Comparison of ENCODE assay signal across 18 cellular contexts in genomic region chr11:16011396-16011795, GRCh38.
"Had no signal": no experiment of that assay in that cellular context is flagged by ENCODE, and none has a peak within 500 bp of the region (broad histone marks: within the 10 kb centered on the region; RNA-seq: fewer than 3 reads in every experiment).

No MANE protein-coding gene starts in this region.

- H3K9me3 Mint-ChIP-seq: activated naive CD4-positive, alpha-beta T cell treated with anti-CD3 and anti-CD28 coated beads, Interleukin-2, amount 50 U/mL, for 24 hours; activated T-cell treated with anti-CD3 and anti-CD28 coated beads, Interleukin-2, amount 50 U/mL, for 72 hours; mesothelial cell of epicardium had no signal

- DNase-seq: activated CD4-positive, alpha-beta T cell treated with anti-CD3 and anti-CD28 coated beads, Interleukin-2, amount 50 U/mL, for 1 hour; activated CD4-positive, CD25-positive, alpha-beta regulatory T cell treated with anti-CD3 and anti-CD28 coated beads, Interleukin-2, amount 50 U/mL, for 72 hours; activated CD8-positive, alpha-beta memory T cell treated with anti-CD3 and anti-CD28 coated beads, Interleukin-2, amount 50 U/mL, for 48 hours; activated effector memory CD4-positive, alpha-beta T cell treated with anti-CD3 and anti-CD28 coated beads, Interleukin-2, amount 50 U/mL, for 16 hours; activated T-cell treated with anti-CD3 and anti-CD28 coated beads, Interleukin-2, amount 50 U/mL, for 72 hours; dermis blood vessel endothelial cell; effector memory CD4-positive, alpha-beta T cell; esophagus squamous epithelium; islet precursor cell; lower lobe of right lung; right lobe of liver; spleen; stimulated activated naive B cell treated with anti-CD40 and anti-IgM and Interleukin-4, amounts not matched to agents 10 μg/mL and 1 μg/mL and 100 μg/mL, for 72 hours; T1000 had no signal

- H3K27ac Mint-ChIP-seq: activated naive CD4-positive, alpha-beta T cell treated with anti-CD3 and anti-CD28 coated beads, Interleukin-2, amount 50 U/mL, for 24 hours; activated T-cell treated with anti-CD3 and anti-CD28 coated beads, Interleukin-2, amount 50 U/mL, for 72 hours; mesothelial cell of epicardium; stimulated activated naive B cell treated with anti-CD40 and anti-IgM and Interleukin-4, amounts not matched to agents 10 μg/mL and 1 μg/mL and 100 μg/mL, for 72 hours had no signal

- H3K27me3 Mint-ChIP-seq: stimulated activated naive B cell treated with anti-CD40 and anti-IgM and Interleukin-4, amounts not matched to agents 10 μg/mL and 1 μg/mL and 100 μg/mL, for 72 hours had no signal

- H3K4me3 Mint-ChIP-seq: activated naive CD4-positive, alpha-beta T cell treated with anti-CD3 and anti-CD28 coated beads, Interleukin-2, amount 50 U/mL, for 24 hours; activated T-cell treated with anti-CD3 and anti-CD28 coated beads, Interleukin-2, amount 50 U/mL, for 72 hours; mesothelial cell of epicardium; stimulated activated naive B cell treated with anti-CD40 and anti-IgM and Interleukin-4, amounts not matched to agents 10 μg/mL and 1 μg/mL and 100 μg/mL, for 72 hours had no signal

- H3K27ac ChIP-seq: esophagus squamous epithelium, hepatocyte, lower lobe of right lung, prostate gland, right lobe of liver, spleen had no signal

- ATAC-seq: activated T-cell treated with anti-CD3 and anti-CD28 coated beads, Interleukin-2, amount 50 U/mL, for 72 hours; lower lobe of right lung; stimulated activated naive B cell treated with anti-CD40 and anti-IgM and Interleukin-4, amounts not matched to agents 10 μg/mL and 1 μg/mL and 100 μg/mL, for 72 hours had no signal

- H3K4me3 ChIP-seq: esophagus squamous epithelium, hepatocyte, lower lobe of right lung, prostate gland, right lobe of liver, spleen had no signal

- H3K4me1 ChIP-seq: esophagus squamous epithelium, lower lobe of right lung, prostate gland, right lobe of liver had no signal

- H3K36me3 ChIP-seq: esophagus squamous epithelium, lower lobe of right lung, prostate gland, right lobe of liver, spleen had no signal

- H3K36me3 Mint-ChIP-seq: activated naive CD4-positive, alpha-beta T cell treated with anti-CD3 and anti-CD28 coated beads, Interleukin-2, amount 50 U/mL, for 24 hours; stimulated activated naive B cell treated with anti-CD40 and anti-IgM and Interleukin-4, amounts not matched to agents 10 μg/mL and 1 μg/mL and 100 μg/mL, for 72 hours had no signal

- H3K27me3 ChIP-seq: esophagus squamous epithelium, hepatocyte, right lobe of liver, spleen had no signal

- H3K4me1 Mint-ChIP-seq: activated naive CD4-positive, alpha-beta T cell treated with anti-CD3 and anti-CD28 coated beads, Interleukin-2, amount 50 U/mL, for 24 hours; stimulated activated naive B cell treated with anti-CD40 and anti-IgM and Interleukin-4, amounts not matched to agents 10 μg/mL and 1 μg/mL and 100 μg/mL, for 72 hours had no signal

- H3K9me3 ChIP-seq: esophagus squamous epithelium, lower lobe of right lung, prostate gland, right lobe of liver, spleen had no signal
